In the genomic region with DNA sequence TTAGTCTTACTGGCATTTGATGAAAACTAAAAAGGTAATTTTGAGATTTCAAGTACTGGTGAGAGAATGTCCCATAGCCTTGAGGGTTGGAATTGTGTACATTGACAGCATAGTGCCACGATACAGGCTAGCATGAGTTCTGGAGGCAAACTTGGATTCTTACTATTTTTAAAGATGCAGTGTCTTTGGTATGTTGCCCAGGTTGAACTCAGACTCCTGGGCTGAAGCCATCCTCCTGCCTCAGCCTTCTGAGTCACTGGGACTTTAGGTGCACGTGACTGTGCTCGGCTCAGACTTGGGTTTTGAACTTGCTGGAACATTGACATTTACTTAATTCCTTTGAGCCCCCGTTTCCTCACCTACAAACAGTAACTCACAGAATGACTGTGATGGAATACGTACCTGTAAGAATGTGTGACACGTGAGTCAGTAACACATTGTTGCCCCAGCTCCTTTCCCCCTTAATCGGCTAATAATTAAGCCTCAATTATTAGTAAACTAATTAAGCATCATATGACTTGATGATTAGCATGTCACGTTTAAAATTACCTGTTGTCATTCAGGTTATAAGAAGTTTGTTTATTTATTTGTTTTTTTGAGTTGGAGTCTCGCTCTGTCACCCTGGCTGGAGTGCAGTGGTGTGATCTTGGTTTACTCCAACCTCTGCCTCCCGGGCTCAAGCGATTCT, we compare ENCODE assay signal across 1 cellular context.
TF ChIP-seq lines count a peak whose summit lies in the region.

No MANE protein-coding gene starts in this region.

TF ChIP-seq in WTC11, 78 proteins besides CTCF, POLR2A, EP300 and RAD21 (continued from another document):
- TF ChIP-seq ARID4B (CRISPR knock-in tag; IDR thresholded peaks at IDR 0.05; ENCODE audit: borderline replicate concordance): no peak
- no peak for TF ChIP-seq TEAD1 (CRISPR knock-in tag; IDR thresholded peaks at IDR 0.05)
- TF ChIP-seq, protein P1, sequence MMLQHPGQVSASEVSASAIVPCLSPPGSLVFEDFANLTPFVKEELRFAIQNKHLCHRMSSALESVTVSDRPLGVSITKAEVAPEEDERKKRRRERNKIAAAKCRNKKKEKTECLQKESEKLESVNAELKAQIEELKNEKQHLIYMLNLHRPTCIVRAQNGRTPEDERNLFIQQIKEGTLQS (CRISPR knock-in tag; conservative IDR thresholded peaks at IDR 0.05): no peak
- TF ChIP-seq ZNF425 (CRISPR knock-in tag; conservative IDR thresholded peaks at IDR 0.05): no peak
- no peak for TF ChIP-seq FOXP4 (CRISPR knock-in tag; IDR thresholded peaks at IDR 0.05)
- TF ChIP-seq, protein P2, sequence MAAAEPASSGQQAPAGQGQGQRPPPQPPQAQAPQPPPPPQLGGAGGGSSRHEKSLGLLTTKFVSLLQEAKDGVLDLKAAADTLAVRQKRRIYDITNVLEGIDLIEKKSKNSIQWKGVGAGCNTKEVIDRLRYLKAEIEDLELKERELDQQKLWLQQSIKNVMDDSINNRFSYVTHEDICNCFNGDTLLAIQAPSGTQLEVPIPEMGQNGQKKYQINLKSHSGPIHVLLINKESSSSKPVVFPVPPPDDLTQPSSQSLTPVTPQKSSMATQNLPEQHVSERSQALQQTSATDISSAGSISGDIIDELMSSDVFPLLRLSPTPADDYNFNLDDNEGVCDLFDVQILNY (CRISPR knock-in tag; IDR thresholded peaks at IDR 0.05): no peak
- TF ChIP-seq HMGA2 (CRISPR knock-in tag; IDR thresholded peaks at IDR 0.05): no peak
